Comparison of ENCODE assay signal across 33 cellular contexts in genomic region chr22:48740086-48740730, GRCh38.
DNase-seq lines count a peak whose midpoint lies in the region; ATAC-seq, FAIRE-seq and TF ChIP-seq lines count a peak whose summit lies in the region.
"Had no signal": no experiment of that assay in that cellular context is flagged by ENCODE, and none has a peak within 500 bp of the region (broad histone marks: within the 10 kb centered on the region; RNA-seq: fewer than 3 reads in every experiment).

No MANE protein-coding gene starts in this region.

- H2BK15ac ChIP-seq in H1 (ENCODE audit: low read length), result no peak overlapping the region

- no peak overlapping the region for H3K9ac ChIP-seq in H1 (replicated peaks in 1 of 4; ENCODE audit: extremely low read depth in 1 of 4, low read depth in 3 of 4, low read length in 3 of 4)
- H3K9ac ChIP-seq: KMS-11 had no signal

- no peak overlapping the region for H3K14ac ChIP-seq in H1 (ENCODE audit: insufficient read length)

- H3K23me2 ChIP-seq in H1 (ENCODE audit: low read depth, low read length), result no peaks in the 10 kb centered on the region

- H3K27ac ChIP-seq in H1 (ENCODE audit: low read depth, low read length) (no peak overlapping the region), osteoblast (ENCODE audit: low read depth, low read length) (no peak overlapping the region), upper lobe of left lung (no peak overlapping the region)
- H3K27ac ChIP-seq: breast epithelium, coronary artery, HL-60, KMS-11, lower lobe of right lung, ovary, right atrium auricular region, RWPE1 had no signal

- no peaks in the 10 kb centered on the region; the same call in 1 of the 2 replicates for H3K79me1 ChIP-seq in H1 (ENCODE audit: low read depth, low read length)

- H3K36me3 ChIP-seq in H1 (ENCODE audit: control insufficient read depth in 2 of 4, insufficient read depth in 4 of 4, low read length in 3 of 4) (no peaks in the 10 kb centered on the region), osteoblast (ENCODE audit: insufficient read depth, low read length) (no peaks in the 10 kb centered on the region), upper lobe of left lung (no peaks in the 10 kb centered on the region)
- H3K36me3 ChIP-seq: breast epithelium, lower lobe of right lung, MG63, ovary, right atrium auricular region had no signal

- H4K5ac ChIP-seq in H1 (ENCODE audit: insufficient read length, low read depth, low read length), result no peak overlapping the region

- TF ChIP-seq EP300 in H1 (IDR thresholded peaks at IDR 0.05; ENCODE audit: borderline replicate concordance in 1 of 2, low read depth in 2 of 2, low read length in 2 of 2) (no peak), upper lobe of left lung (IDR thresholded peaks at IDR 0.05) (no peak)

- TF ChIP-seq POLR2A in H1 (IDR thresholded peaks at IDR 0.05; ENCODE audit: control extremely low read depth in 1 of 2, low read depth in 2 of 2, low read length in 2 of 2), result no peak
- no peak for TF ChIP-seq POLR2A in upper lobe of left lung (IDR thresholded peaks at IDR 0.05)

- no peaks in the 10 kb centered on the region for H3K27me3 ChIP-seq in H1 (replicated peaks in 1 of 4; ENCODE audit: control insufficient read depth in 3 of 4, extremely low read depth in 1 of 4, insufficient read depth in 3 of 4, low read length in 3 of 4)
- no peaks in the 10 kb centered on the region for H3K27me3 ChIP-seq in osteoblast (ENCODE audit: insufficient read depth, low read length)
- no peaks in the 10 kb centered on the region for H3K27me3 ChIP-seq in upper lobe of left lung
- H3K27me3 ChIP-seq: breast epithelium, MG63, ovary, right atrium auricular region had no signal

- H3K9me3 ChIP-seq in H1 (ENCODE audit: insufficient read depth in 2 of 2, low read depth in 1 of 2, low read length in 1 of 2) (no peaks in the 10 kb centered on the region), osteoblast (ENCODE audit: low read depth, low read length) (no peaks in the 10 kb centered on the region), upper lobe of left lung (no peaks in the 10 kb centered on the region)
- H3K9me3 ChIP-seq: breast epithelium, lower lobe of right lung, MG63, ovary, right atrium auricular region had no signal

- intact Hi-C loops in Right ventricle myocardium inferior (cut with DNase I), result no loop called here
- intact Hi-C loops in left cardiac atrium (cut with DNase I), result no loop called here

- H4K8ac ChIP-seq in H1 (ENCODE audit: extremely low read depth, insufficient read depth, low read length), result peak overlapping the region; percentile 28; the same call in 1 of the 2 replicates

- H3K4me1 ChIP-seq in H1 (replicated peaks in 1 of 4; ENCODE audit: control insufficient read depth in 3 of 4, insufficient read depth in 4 of 4, low read length in 3 of 4) (no peaks in the 10 kb centered on the region; a peak in 1 of 7 replicates), osteoblast (ENCODE audit: insufficient read depth, low read length) (no peaks in the 10 kb centered on the region), upper lobe of left lung (no peaks in the 10 kb centered on the region)
- H3K4me1 ChIP-seq: breast epithelium, lower lobe of right lung, right atrium auricular region had no signal

- no peak overlapping the region for H4K91ac ChIP-seq in H1 (replicated peaks; ENCODE audit: insufficient read length, low read length)

- peaks cover 0 to 2% of the 10 kb centered on the region in 2 experiments for H4K20me1 ChIP-seq in H1 (replicated peaks in 1 of 2; ENCODE audit: control insufficient read depth in 1 of 2, insufficient read depth in 2 of 2, low read length in 2 of 2)
- H4K20me1 ChIP-seq in osteoblast (ENCODE audit: insufficient read depth, low read length), result no peaks in the 10 kb centered on the region

- H2AK5ac ChIP-seq in H1 (ENCODE audit: low read depth, low read length), result no peak overlapping the region

- H3K4ac ChIP-seq in H1 (replicated peaks; ENCODE audit: insufficient read length, low read depth, low read length), result no peak overlapping the region

- H2BK5ac ChIP-seq in H1 (ENCODE audit: low read depth, low read length), result no peak overlapping the region

- no peak overlapping the region for H2BK20ac ChIP-seq in H1 (ENCODE audit: low read length)

- ATAC-seq in Right ventricle myocardium inferior (no peak), left cardiac atrium (no peak), upper lobe of left lung (ENCODE audit: low FRiP score in 2 of 2) (no peak), HG02798 (IDR thresholded peaks at IDR 0.05; ENCODE audit: poor library complexity, unreplicated experiment) (no peak), HG02840 (IDR thresholded peaks at IDR 0.05; ENCODE audit: low FRiP score, unreplicated experiment) (no peak)
- ATAC-seq: lower lobe of right lung; natural killer cell; stimulated activated naive CD8-positive, alpha-beta T cell treated with anti-CD3 and anti-CD28 coated beads, Interleukin-15, Interleukin-2, amounts not matched to agents 100 U/mL and 50 U/mL, for 24 hours had no signal

- TF ChIP-seq CTCF in H1 (IDR thresholded peaks at IDR 0.05; ENCODE audit: control extremely low read depth in 1 of 3, insufficient read depth in 1 of 3, low read depth in 1 of 3, low read length in 3 of 3) (no peak), osteoblast (IDR thresholded peaks at IDR 0.05; ENCODE audit: extremely low read depth, low read depth, low read length) (no peak), upper lobe of left lung (IDR thresholded peaks at IDR 0.05) (no peak)

- DNase-seq in Right ventricle myocardium inferior (ENCODE audit: missing footprints) (peak; percentile 69), left cardiac atrium (no peak), H1 (ENCODE audit: low read depth in 1 of 2, low spot score in 2 of 2) (peak in 1 of 2 experiments; percentile 33), osteoblast (ENCODE audit: insufficient read length, low spot score, missing footprints) (peak; percentile 78), upper lobe of left lung (peak; percentile 14 to 43), DMS153 treated with DMSO at 0.1 percent for 48 hours (lab: John Stamatoyannopoulos, UW; ENCODE audit: unreplicated experiment) (no peak)
- DNase-seq: activated CD4-positive, alpha-beta T cell treated with anti-CD3 and anti-CD28 coated beads, Interleukin-2, amount 50 U/mL, for 48 hours; activated CD8-positive, alpha-beta memory T cell treated with anti-CD3 and anti-CD28 coated beads, Interleukin-2, amount 50 U/mL, for 48 hours; amniotic stem cell; CD4-positive, CD25-positive, alpha-beta regulatory T cell; DND-41; erythroblast; glutamatergic neuron; lower lobe of right lung; MG63; natural killer cell; NCI-H1105 treated with DMSO at 0.1 percent for 48 hours; NCI-H187 treated with DMSO at 0.1 percent for 48 hours; NCI-H2171; stimulated activated CD4-positive, alpha-beta T cell treated with anti-CD3 and anti-CD28 coated beads, Interleukin-2, amount 100 ng/mL, for 24 hours; stimulated activated naive CD8-positive, alpha-beta T cell treated with anti-CD3 and anti-CD28 coated beads, Interleukin-15, Interleukin-2, amounts not matched to agents 100 U/mL and 50 U/mL, for 24 hours; T-helper 1 cell had no signal

- H3K4me3 ChIP-seq in H1 (ENCODE audit: extremely low read depth in 1 of 4, insufficient read depth in 2 of 4, low read depth in 3 of 4, low read length in 4 of 4) (no peak overlapping the region), osteoblast (ENCODE audit: insufficient read depth, low read length) (no peak overlapping the region), upper lobe of left lung (no peak overlapping the region)
- H3K4me3 ChIP-seq: breast epithelium, coronary artery, lower lobe of right lung, MG63, ovary, right atrium auricular region had no signal

- no peak overlapping the region for H3K23ac ChIP-seq in H1 (ENCODE audit: insufficient read length)

- FAIRE-seq in H1 (lab: Jason Lieb, UNC), result no peak
- FAIRE-seq: A204.1, keratinocyte had no signal

- H2AFZ ChIP-seq in H1 (ENCODE audit: low read length) (no peak overlapping the region), osteoblast (ENCODE audit: low read length) (no peak overlapping the region)

- H3K4me2 ChIP-seq in H1 (ENCODE audit: insufficient read depth in 1 of 2, low read depth in 2 of 2, low read length in 2 of 2) (no peak overlapping the region), osteoblast (ENCODE audit: insufficient read depth, low read length) (no peak overlapping the region)
- H3K4me2 ChIP-seq: KMS-11 had no signal

- no peaks in the 10 kb centered on the region for H3K79me2 ChIP-seq in H1 (ENCODE audit: control insufficient read depth in 1 of 2, insufficient read depth in 2 of 2, low read length in 2 of 2)
- H3K79me2 ChIP-seq in osteoblast (ENCODE audit: insufficient read depth, low read length), result no peaks in the 10 kb centered on the region

- WGBS in H1 (ENCODE audit: extremely low coverage in 1 of 2, insufficient coverage in 1 of 2, insufficient read length in 1 of 2, insufficient replicate concordance in 2 of 2, low coverage in 1 of 2, low lambda C conversion rate in 2 of 2, missing lambda C conversion rate in 1 of 2), 2 experiments, result 90% methylated on average over 18 of the region's 21 CpGs; no CpG with 5 or more reads in 1 of the 2 experiments
- WGBS in upper lobe of left lung, 2 donors, result 77 to 90% methylated on average over 9 to 21 of the region's 21 CpGs

- POLR2A ChIA-PET in H1 (lab: Charles Lee; ENCODE audit: partially characterized antibody), result no interaction called here

- no peak overlapping the region for H3K18ac ChIP-seq in H1 (ENCODE audit: extremely low read depth, low read length)

- CTCF ChIA-PET in H1 (lab: Charles Lee; ENCODE audit: partially characterized antibody), result interaction anchor here (0.6 to 2.6 kb wide), 3 partner anchors 22 to 43 kb away, joined by 3 to 10 read pairs (median 3); no protein-coding TSS in a partner anchor

- no peak overlapping the region for H3K56ac ChIP-seq in H1 (replicated peaks; ENCODE audit: insufficient read length, low read depth, low read length)

- TF ChIP-seq RAD21 in H1 (IDR thresholded peaks at IDR 0.05 in 1 of 2, conservative IDR thresholded peaks at IDR 0.05 in 1 of 2; ENCODE audit: low read depth in 2 of 2, low read length in 2 of 2), result no peak

- no peak overlapping the region for H2BK120ac ChIP-seq in H1 (replicated peaks; ENCODE audit: low read depth, low read length)

- no peak overlapping the region for H2BK12ac ChIP-seq in H1 (ENCODE audit: low read depth, low read length)

TF ChIP-seq in H1, 55 proteins besides CTCF, POLR2A, EP300 and RAD21 (continues in another document):
- TF ChIP-seq MAFK (IDR thresholded peaks at IDR 0.05; ENCODE audit: low read depth, low read length) (no peak), MAX (IDR thresholded peaks at IDR 0.05) (no peak), HDAC6 (IDR thresholded peaks at IDR 0.05; ENCODE audit: low read depth, low read length) (no peak), TAF1 (IDR thresholded peaks at IDR 0.05; ENCODE audit: low read depth, low read length) (no peak), GABPA (IDR thresholded peaks at IDR 0.05; ENCODE audit: borderline replicate concordance, insufficient read depth, low read length) (no peak), HDAC2 (IDR thresholded peaks at IDR 0.05; ENCODE audit: borderline replicate concordance in 1 of 2, low read depth in 2 of 2, low read length in 2 of 2) (no peak), RNF2 (IDR thresholded peaks at IDR 0.05; ENCODE audit: borderline replicate concordance, low read depth, low read length, missing control alignments, poor library complexity, severe bottlenecking) (no peak)

Comparison
In these comparisons a context has a peak if more than half of its experiments do, and no peak if none do; other contexts are left out.
1. DNase-seq: peak in Right ventricle myocardium inferior (single experiment), osteoblast (single experiment) and upper lobe of left lung (2 of 2); none in left cardiac atrium (single experiment) and DMS153 treated with DMSO at 0.1 percent for 48 hours (single experiment).